In the genomic region with DNA sequence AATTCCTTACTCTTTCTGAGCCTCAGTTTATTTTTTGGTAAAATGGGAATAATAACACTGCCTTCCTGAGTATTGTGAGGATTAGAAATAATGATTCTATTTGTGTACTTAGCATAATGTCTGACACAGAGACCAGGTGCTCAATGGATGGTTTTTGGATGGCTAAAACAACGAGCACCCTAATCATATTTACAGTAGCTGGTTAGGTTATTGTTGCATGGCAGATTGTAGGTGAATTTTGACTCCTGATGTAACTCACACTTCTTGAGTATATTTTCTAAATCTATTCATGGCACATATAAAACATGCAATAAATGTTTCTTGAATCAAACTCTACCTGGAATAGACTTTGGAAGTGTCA, we compare ENCODE assay signal across 13 cellular contexts. TPM values are rescaled to one million over a fixed set of nuclear protein-coding genes. Genes with fewer than 3 reads are reported as not detected.
DNase-seq lines count a peak whose midpoint lies in the region; ATAC-seq and TF ChIP-seq lines count a peak whose summit lies in the region.
"Had no signal": no experiment of that assay in that cellular context is flagged by ENCODE, and none has a peak within 500 bp of the region (broad histone marks: within the 10 kb centered on the region; RNA-seq: fewer than 3 reads in every experiment).

No MANE protein-coding gene starts in this region.

- H3K4me3 Mint-ChIP-seq in activated CD4-positive, alpha-beta T cell treated with anti-CD3 and anti-CD28 coated beads for 36 hours = no peak overlapping the region
- H3K4me3 Mint-ChIP-seq in central memory CD8-positive, alpha-beta T cell = peak overlapping the region; percentile 70

- peaks cover 37% of the 10 kb centered on the region for H3K4me1 Mint-ChIP-seq in activated CD4-positive, alpha-beta T cell treated with anti-CD3 and anti-CD28 coated beads for 36 hours
- H3K4me1 Mint-ChIP-seq in central memory CD8-positive, alpha-beta T cell = peaks cover 14% of the 10 kb centered on the region

- peak; percentile 47 for ATAC-seq in activated CD4-positive, alpha-beta T cell treated with anti-CD3 and anti-CD28 coated beads for 36 hours
- ATAC-seq in GM21619 (IDR thresholded peaks at IDR 0.05; ENCODE audit: unreplicated experiment) = peak; percentile 31
- ATAC-seq in HG03196 (IDR thresholded peaks at IDR 0.05; ENCODE audit: unreplicated experiment) = peak; percentile 17
- no peak for ATAC-seq in central memory CD8-positive, alpha-beta T cell (replicated peaks; ENCODE audit: extremely low read depth, poor library complexity, severe bottlenecking)
- ATAC-seq: gastrocnemius medialis, Right ventricle myocardium inferior had no signal

- no peak for TF ChIP-seq CTCF in GM13976 (IDR thresholded peaks at IDR 0.05; ENCODE audit: borderline replicate concordance, control extremely low read depth, extremely low read depth, insufficient read depth, missing control alignments)

- CTCF ChIA-PET in activated CD4-positive, alpha-beta T cell treated with anti-CD3 and anti-CD28 coated beads for 36 hours (lab: Charles Lee) = interaction anchor here (1.0 kb wide), 1 partner anchor 25 kb away, joined by 3 read pairs; no protein-coding TSS in a partner anchor

- POLR2A ChIA-PET in activated CD4-positive, alpha-beta T cell treated with anti-CD3 and anti-CD28 coated beads for 36 hours (lab: Charles Lee) = no interaction called here

- peak overlapping the region; percentile 77 for H3K27ac Mint-ChIP-seq in activated CD4-positive, alpha-beta T cell treated with anti-CD3 and anti-CD28 coated beads for 36 hours
- peak overlapping the region; percentile 91 for H3K27ac Mint-ChIP-seq in central memory CD8-positive, alpha-beta T cell (ENCODE audit: low read depth)

- H3K9me3 Mint-ChIP-seq in activated CD4-positive, alpha-beta T cell treated with anti-CD3 and anti-CD28 coated beads for 36 hours (ENCODE audit: low read depth) = peaks cover 5% of the 10 kb centered on the region
- no peaks in the 10 kb centered on the region for H3K9me3 Mint-ChIP-seq in central memory CD8-positive, alpha-beta T cell

- no peak for DNase-seq in activated CD4-positive, alpha-beta T cell treated with anti-CD3 and anti-CD28 coated beads for 36 hours
- no peak for DNase-seq in activated CD4-positive, alpha-beta T cell treated with anti-CD3 and anti-CD28 coated beads, Interleukin-2, amount 50 U/mL, for 48 hours
- no peak for DNase-seq in central memory CD8-positive, alpha-beta T cell (ENCODE audit: low spot score in 2 of 2)
- DNase-seq in GM13976 (ENCODE audit: low spot score) (no peak), activated gamma-delta T cell treated with Interleukin-2 at 50 U/mL for 16 hours (no peak), COLO668 (lab: John Stamatoyannopoulos, UW; ENCODE audit: unreplicated experiment) (no peak)
- DNase-seq: cerebellar nuclear complex, gastrocnemius medialis, NCI-H187 had no signal

- peaks cover 5% of the 10 kb centered on the region for H3K36me3 Mint-ChIP-seq in activated CD4-positive, alpha-beta T cell treated with anti-CD3 and anti-CD28 coated beads for 36 hours (ENCODE audit: low read depth)
- H3K36me3 Mint-ChIP-seq in central memory CD8-positive, alpha-beta T cell (ENCODE audit: insufficient read depth) = no peaks in the 10 kb centered on the region

- in situ Hi-C loops in GM13976 (cut with MboI; ENCODE audit: low sequenced_read_pairs, unreplicated experiment) = loop anchor here (25.0 kb wide), 1 partner anchor 708 kb away; no protein-coding TSS in a partner anchor

- intact Hi-C loops in activated CD4-positive, alpha-beta T cell treated with anti-CD3 and anti-CD28 coated beads for 36 hours (cut with DNase I, micrococcal nuclease) = loop anchor here (1.0 to 2.0 kb wide), 6 partner anchors 10 to 315 kb away; no protein-coding TSS in a partner anchor

- peaks cover 5% of the 10 kb centered on the region for H3K27me3 Mint-ChIP-seq in activated CD4-positive, alpha-beta T cell treated with anti-CD3 and anti-CD28 coated beads for 36 hours
- no peaks in the 10 kb centered on the region for H3K27me3 Mint-ChIP-seq in central memory CD8-positive, alpha-beta T cell

RNA-seq across cellular contexts. Expression of a gene that starts 11.9 kb away (rescaled TPM):
- 1 to 10 TPM; 7.3 to 9.2 TPM for total RNA-seq in activated CD4-positive, alpha-beta T cell treated with anti-CD3 and anti-CD28 coated beads for 36 hours
- total RNA-seq: G401 had no signal
